18 cellular contexts compared by ENCODE assay signal in genomic region chr7:74066626-74067025, GRCh38. TPM values are rescaled to one million over a fixed set of nuclear protein-coding genes. Genes with fewer than 3 reads are reported as not detected.
DNase-seq lines count a peak whose midpoint lies in the region; ATAC-seq, FAIRE-seq and TF ChIP-seq lines count a peak whose summit lies in the region.
"Had no signal": no experiment of that assay in that cellular context is flagged by ENCODE, and none has a peak within 500 bp of the region (broad histone marks: within the 10 kb centered on the region; RNA-seq: fewer than 3 reads in every experiment).

No MANE protein-coding gene starts in this region.

- peaks cover 11% of the 10 kb centered on the region for H3K4me1 ChIP-seq in mucosa of descending colon (ENCODE audit: low read depth)
- peaks cover 0 to 25% (median 17%) of the 10 kb centered on the region in 6 donors for H3K4me1 ChIP-seq in spleen

- no peak for ATAC-seq in mucosa of descending colon
- no peak for ATAC-seq in GM18907 (IDR thresholded peaks at IDR 0.05; ENCODE audit: unreplicated experiment)
- ATAC-seq: GM12878 had no signal

- no peaks in the 10 kb centered on the region for H3K9me3 ChIP-seq in mucosa of descending colon
- H3K9me3 ChIP-seq in spleen, result no peaks in the 10 kb centered on the region
- H3K9me3 ChIP-seq: BLaER1 had no signal

- H3K4me3 Mint-ChIP-seq in chondrocyte (ENCODE audit: unreplicated experiment), result no peak overlapping the region
- no peak overlapping the region for H3K4me3 Mint-ChIP-seq in activated naive CD4-positive, alpha-beta T cell treated with anti-CD3 and anti-CD28 coated beads, Interleukin-2, amount 10 ng/mL, durations not matched to agents 7 days and 5 days
- H3K4me3 Mint-ChIP-seq: CD14-positive monocyte; CD4-positive, alpha-beta memory T cell had no signal

- no peaks in the 10 kb centered on the region for H3K27me3 ChIP-seq in H7 (ENCODE audit: control insufficient read depth, insufficient read depth, low read length)
- no peaks in the 10 kb centered on the region for H3K27me3 ChIP-seq in spleen (replicated peaks in 1 of 7)
- H3K27me3 ChIP-seq: BLaER1 had no signal

- peaks cover 20% of the 10 kb centered on the region for H3K4me1 Mint-ChIP-seq in chondrocyte (ENCODE audit: low read depth)
- peaks cover 6% of the 10 kb centered on the region for H3K4me1 Mint-ChIP-seq in activated naive CD4-positive, alpha-beta T cell treated with anti-CD3 and anti-CD28 coated beads, Interleukin-2, amount 10 ng/mL, durations not matched to agents 7 days and 5 days

- peaks cover 41% of the 10 kb centered on the region for H3K36me3 Mint-ChIP-seq in chondrocyte (ENCODE audit: low read depth)
- H3K36me3 Mint-ChIP-seq in activated naive CD4-positive, alpha-beta T cell treated with anti-CD3 and anti-CD28 coated beads, Interleukin-2, amount 10 ng/mL, durations not matched to agents 7 days and 5 days, result no peaks in the 10 kb centered on the region
- H3K36me3 Mint-ChIP-seq: CD14-positive monocyte; CD4-positive, alpha-beta memory T cell had no signal

- no peaks in the 10 kb centered on the region for H3K9me3 Mint-ChIP-seq in chondrocyte (ENCODE audit: low read depth)
- no peaks in the 10 kb centered on the region for H3K9me3 Mint-ChIP-seq in activated naive CD4-positive, alpha-beta T cell treated with anti-CD3 and anti-CD28 coated beads, Interleukin-2, amount 10 ng/mL, durations not matched to agents 7 days and 5 days
- H3K9me3 Mint-ChIP-seq: CD4-positive, alpha-beta memory T cell had no signal

- DNase-seq in H7 (peak; percentile 30), chondrocyte (ENCODE audit: low spot score) (no peak), mucosa of descending colon (peak in 2 of 3 donors; percentile 27 to 44), spleen (peak; percentile 61), germinal center (ENCODE audit: low spot score) (no peak), RCC 7860 (ENCODE audit: low spot score) (no peak)
- no peak for DNase-seq in activated naive CD4-positive, alpha-beta T cell treated with anti-CD3 and anti-CD28 coated beads, Interleukin-2, amount 10 ng/mL, durations not matched to agents 7 days and 5 days
- DNase-seq: CD4-positive, alpha-beta memory T cell; DMS153; DMS79; GF-D8; HCEC 1CT had no signal

- FAIRE-seq in RCC 7860 (lab: Jason Lieb, UNC), result no peak
- FAIRE-seq: GM12878, GM19239, H1 had no signal

- no peak overlapping the region for H3K4me3 ChIP-seq in H7 (ENCODE audit: insufficient read depth, low read depth, low read length)
- no peak overlapping the region for H3K4me3 ChIP-seq in mucosa of descending colon
- H3K4me3 ChIP-seq in spleen, result no peak overlapping the region
- H3K4me3 ChIP-seq: BLaER1, GM12878 had no signal

- WGBS in spleen, 5 donors, result 79 to 96% (median 88%) methylated on average over 3 of the region's 3 CpGs

- TF ChIP-seq CTCF in chondrocyte (IDR thresholded peaks at IDR 0.05) (no peak), mucosa of descending colon (IDR thresholded peaks at IDR 0.05) (no peak), spleen (IDR thresholded peaks at IDR 0.05 in 8 of 11, conservative IDR thresholded peaks at IDR 0.05 in 3 of 11) (no peak)

- intact Hi-C loops in mucosa of descending colon (cut with DNase I, micrococcal nuclease) (loop anchor here in 1 of 2 donors (10.0 kb wide), 1 partner anchor 118 kb away; no protein-coding TSS in a partner anchor), spleen (cut with DNase I; ENCODE audit: low total_unique reads) (loop anchor here (5.0 kb wide), 2 partner anchors 141 to 336 kb away; no protein-coding TSS in a partner anchor)

- no peak for TF ChIP-seq POLR2A in spleen (IDR thresholded peaks at IDR 0.05)

- no peaks in the 10 kb centered on the region for H3K27me3 Mint-ChIP-seq in chondrocyte (ENCODE audit: low read depth)
- H3K27me3 Mint-ChIP-seq in activated naive CD4-positive, alpha-beta T cell treated with anti-CD3 and anti-CD28 coated beads, Interleukin-2, amount 10 ng/mL, durations not matched to agents 7 days and 5 days, result peaks cover 5% of the 10 kb centered on the region

- CTCF ChIA-PET in activated naive CD4-positive, alpha-beta T cell treated with anti-CD3 and anti-CD28 coated beads, Interleukin-2, amount 10 ng/mL, durations not matched to agents 7 days and 5 days (lab: Charles Lee), result interaction anchor here (1.0 to 9.2 kb wide), 5 partner anchors 79 to 335 kb away, joined by 3 to 65 read pairs (median 4); no protein-coding TSS in a partner anchor

- H3K27ac Mint-ChIP-seq in chondrocyte (ENCODE audit: unreplicated experiment), result peak overlapping the region; percentile 73
- no peak overlapping the region for H3K27ac Mint-ChIP-seq in activated naive CD4-positive, alpha-beta T cell treated with anti-CD3 and anti-CD28 coated beads, Interleukin-2, amount 10 ng/mL, durations not matched to agents 7 days and 5 days

- no peaks in the 10 kb centered on the region for H3K36me3 ChIP-seq in H7 (replicated peaks; ENCODE audit: control insufficient read depth, insufficient read depth, low read length)
- H3K36me3 ChIP-seq in mucosa of descending colon (ENCODE audit: low read depth), result no peaks in the 10 kb centered on the region
- peaks cover 0 to 6% (median 0%) of the 10 kb centered on the region in 6 donors for H3K36me3 ChIP-seq in spleen
- H3K36me3 ChIP-seq: BLaER1 had no signal

- no peak overlapping the region for H3K27ac ChIP-seq in spleen
- H3K27ac ChIP-seq: BLaER1 had no signal

RNA-seq across cellular contexts. Expression of gene LIMK1, which starts 17.0 kb away (rescaled TPM):
- 99.4 and 108 TPM in 2 replicates for total RNA-seq in H7 (2014; rRNA removed; shearing (Covaris generic))
- total RNA-seq in chondrocyte (39.1 to 46.5 TPM (median 41.5 TPM) in 3 replicates), mucosa of descending colon (10 to 100 TPM; 12.0 to 15.6 (median 12.1) TPM), spleen (10 to 100 TPM; 33.1 to 45.8 (median 41.0) TPM)
- polyA plus RNA-seq in spleen, result 10 to 100 TPM; 15.2 to 24.6 (median 15.2) TPM

RNA-seq across cellular contexts. Expression of gene ELN, which starts 38.7 kb away (rescaled TPM):
- 2.7 and 5.3 TPM in 2 replicates for total RNA-seq in H7 (2014; rRNA removed; shearing (Covaris generic))
- total RNA-seq in chondrocyte, result 8,224 to 15,554 TPM (median 15,093 TPM) in 3 replicates
- total RNA-seq in mucosa of descending colon, result 10 to 100 TPM in 2 of 3 donors, 1 to 10 TPM in 1; 5.0 to 43.4 (median 20.5) TPM
- total RNA-seq in spleen, result 10 to 100 TPM; 11.7 to 94.7 (median 38.6) TPM
- 10 to 100 TPM; 11.1 to 65.9 (median 24.7) TPM for polyA plus RNA-seq in spleen
- total RNA-seq: CD4-positive, alpha-beta memory T cell had no signal
- polyA plus RNA-seq: CD14-positive monocyte; CD4-positive, alpha-beta memory T cell had no signal

Comparison
In these comparisons a context has a peak if more than half of its experiments do, and no peak if none do; other contexts are left out.
1. DNase-seq: peak in H7 (single experiment), mucosa of descending colon (2 of 3) and spleen (single experiment); none in chondrocyte (single experiment), activated naive CD4-positive, alpha-beta T cell treated with anti-CD3 and anti-CD28 coated beads, Interleukin-2, amount 10 ng/mL, durations not matched to agents 7 days and 5 days (single experiment), germinal center (single experiment) and RCC 7860 (single experiment).
2. RNA of gene ELN, which starts 38.7 kb away (total RNA-seq): 8,224 to 15,554 TPM in chondrocyte; 11.7 to 94.7 TPM in spleen, 5.0 to 43.4 TPM in mucosa of descending colon and 2.7 to 5.3 TPM in H7; every median in the first group is over 10 times any median in the second.